Comparison of ENCODE assay signal across 1 cellular context in the genomic region with DNA sequence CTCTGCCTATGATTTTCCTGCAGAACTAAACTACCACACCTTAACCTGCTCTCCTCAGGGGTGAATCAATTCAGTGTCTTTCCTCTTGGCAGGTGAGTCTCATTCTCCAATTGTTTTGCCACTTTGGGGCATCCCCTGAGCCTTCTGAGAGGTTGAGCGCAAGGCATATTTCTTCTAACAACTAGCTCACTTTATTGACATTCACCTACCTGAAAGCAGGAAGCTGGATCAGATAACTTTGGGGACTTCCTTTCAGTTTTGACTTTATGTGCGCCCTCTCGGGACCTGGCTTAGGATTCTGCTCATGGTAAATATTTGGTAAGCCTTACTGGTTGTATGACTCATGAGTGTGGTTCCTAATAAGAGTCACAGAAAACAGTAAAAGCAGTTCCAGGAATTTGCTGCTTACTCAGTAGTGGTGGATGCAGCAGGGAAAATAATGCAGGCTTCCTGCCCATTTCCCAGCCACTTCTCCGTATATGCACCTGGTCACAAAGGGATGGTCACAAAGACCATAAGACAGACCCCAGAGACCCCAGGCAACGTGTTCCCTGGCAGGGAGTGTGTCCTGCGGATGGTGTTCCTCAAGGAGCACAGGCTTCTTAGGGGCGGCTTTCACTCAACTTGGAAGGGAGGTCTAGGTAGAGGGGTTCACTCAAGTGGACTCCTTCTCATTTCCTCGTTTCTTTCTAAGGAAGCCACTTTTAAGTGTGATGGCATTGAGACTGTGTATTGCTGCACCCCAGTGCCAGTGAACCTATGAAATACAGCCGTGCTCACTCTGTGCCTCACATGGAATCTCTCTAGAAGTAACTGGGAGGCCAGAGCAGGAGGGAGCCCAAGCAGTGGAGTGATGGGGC.
A peak's percentile ranks its signal among the peaks of the same experiment; 100 is the strongest.
TF ChIP-seq lines count a peak whose summit lies in the region.

No MANE protein-coding gene starts in this region.

TF ChIP-seq in HepG2, 621 proteins besides CTCF, POLR2A, EP300 and RAD21 (continued from another document):
- TF ChIP-seq, protein P1, sequence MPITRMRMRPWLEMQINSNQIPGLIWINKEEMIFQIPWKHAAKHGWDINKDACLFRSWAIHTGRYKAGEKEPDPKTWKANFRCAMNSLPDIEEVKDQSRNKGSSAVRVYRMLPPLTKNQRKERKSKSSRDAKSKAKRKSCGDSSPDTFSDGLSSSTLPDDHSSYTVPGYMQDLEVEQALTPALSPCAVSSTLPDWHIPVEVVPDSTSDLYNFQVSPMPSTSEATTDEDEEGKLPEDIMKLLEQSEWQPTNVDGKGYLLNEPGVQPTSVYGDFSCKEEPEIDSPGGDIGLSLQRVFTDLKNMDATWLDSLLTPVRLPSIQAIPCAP (CRISPR knock-in tag; IDR thresholded peaks at IDR 0.05; ENCODE audit: low read depth): no peak
- TF ChIP-seq ZNF235 (CRISPR knock-in tag; IDR thresholded peaks at IDR 0.05; ENCODE audit: borderline replicate concordance) (no peak), PHF21A (CRISPR knock-in tag; IDR thresholded peaks at IDR 0.05) (peak; percentile 69), ZNF331 (CRISPR knock-in tag; IDR thresholded peaks at IDR 0.05) (peak; percentile 70; the same call in 1 of the 2 replicates), TARDBP (CRISPR knock-in tag; IDR thresholded peaks at IDR 0.05) (no peak), PCBP2 (optimal IDR thresholded peaks at IDR 0.05; ENCODE audit: low read depth, low read length, poor library complexity, severe bottlenecking) (no peak), HOXA9 (CRISPR knock-in tag; IDR thresholded peaks at IDR 0.05; ENCODE audit: borderline replicate concordance) (no peak), PHF5A (CRISPR knock-in tag; IDR thresholded peaks at IDR 0.05; ENCODE audit: low read depth, unreplicated experiment) (peak; percentile 32), MIXL1 (CRISPR knock-in tag; IDR thresholded peaks at IDR 0.05) (peak; percentile 68; the same call in 1 of the 2 replicates), NFE2 (CRISPR knock-in tag; IDR thresholded peaks at IDR 0.05) (no peak), SNAPC2 (CRISPR knock-in tag; IDR thresholded peaks at IDR 0.05) (no peak), PRPF4 (IDR thresholded peaks at IDR 0.05; ENCODE audit: low read depth, low read length, poor library complexity, severe bottlenecking) (no peak), XBP1 (CRISPR knock-in tag; IDR thresholded peaks at IDR 0.05) (no peak), NFKB2 (CRISPR knock-in tag; IDR thresholded peaks at IDR 0.05; ENCODE audit: borderline replicate concordance) (no peak), ZNF17 (CRISPR knock-in tag; IDR thresholded peaks at IDR 0.05) (no peak), NCOR1 (IDR thresholded peaks at IDR 0.05; ENCODE audit: borderline replicate concordance, low read length) (no peak)
- TF ChIP-seq, protein P2, sequence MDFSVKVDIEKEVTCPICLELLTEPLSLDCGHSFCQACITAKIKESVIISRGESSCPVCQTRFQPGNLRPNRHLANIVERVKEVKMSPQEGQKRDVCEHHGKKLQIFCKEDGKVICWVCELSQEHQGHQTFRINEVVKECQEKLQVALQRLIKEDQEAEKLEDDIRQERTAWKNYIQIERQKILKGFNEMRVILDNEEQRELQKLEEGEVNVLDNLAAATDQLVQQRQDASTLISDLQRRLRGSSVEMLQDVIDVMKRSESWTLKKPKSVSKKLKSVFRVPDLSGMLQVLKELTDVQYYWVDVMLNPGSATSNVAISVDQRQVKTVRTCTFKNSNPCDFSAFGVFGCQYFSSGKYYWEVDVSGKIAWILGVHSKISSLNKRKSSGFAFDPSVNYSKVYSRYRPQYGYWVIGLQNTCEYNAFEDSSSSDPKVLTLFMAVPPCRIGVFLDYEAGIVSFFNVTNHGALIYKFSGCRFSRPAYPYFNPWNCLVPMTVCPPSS (IDR thresholded peaks at IDR 0.05): no peak
- TF ChIP-seq, protein P3, sequence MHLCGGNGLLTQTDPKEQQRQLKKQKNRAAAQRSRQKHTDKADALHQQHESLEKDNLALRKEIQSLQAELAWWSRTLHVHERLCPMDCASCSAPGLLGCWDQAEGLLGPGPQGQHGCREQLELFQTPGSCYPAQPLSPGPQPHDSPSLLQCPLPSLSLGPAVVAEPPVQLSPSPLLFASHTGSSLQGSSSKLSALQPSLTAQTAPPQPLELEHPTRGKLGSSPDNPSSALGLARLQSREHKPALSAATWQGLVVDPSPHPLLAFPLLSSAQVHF (CRISPR knock-in tag; IDR thresholded peaks at IDR 0.05): no peak
